ENCODE assay signal across 8 cellular contexts in genomic region chr9:127854169-127854833, GRCh38. TPM values are rescaled to one million over a fixed set of nuclear protein-coding genes. Genes with fewer than 3 reads are reported as not detected.
DNase-seq lines count a peak whose midpoint lies in the region; ATAC-seq, FAIRE-seq and TF ChIP-seq lines count a peak whose summit lies in the region.

Gene ENG (minus strand): TSS chr9:127854658. CDS start chr9:127854355, 303 bp downstream.

- CTCF ChIA-PET in HepG2 (lab: Yijun Ruan, JAX; ENCODE audit: low intra/inter-chr PET ratio, low total read pairs), result no interaction called here

- H2AFZ ChIP-seq in HepG2 (ENCODE audit: low read length) (no peak within 1 kb of the TSS), neural progenitor cell (replicated peaks) (no peak within 1 kb of the TSS)

- H3K4me3 Mint-ChIP-seq in neural progenitor cell, result no peak within 1 kb of the TSS

- TF ChIP-seq EP300 in HepG2 (IDR thresholded peaks at IDR 0.05; ENCODE audit: low read depth in 2 of 2, low read length in 2 of 2) (no peak), HepG2 (CRISPR knock-in tag; IDR thresholded peaks at IDR 0.05; ENCODE audit: borderline replicate concordance) (no peak)

- H3K27ac ChIP-seq in cingulate gyrus (ENCODE audit: low read depth, low read length) (peak within 1 kb of the TSS; percentile 54), HepG2 (ENCODE audit: extremely low read length, insufficient read depth, low read length) (no peak within 1 kb of the TSS), stomach smooth muscle (ENCODE audit: low read length) (peak within 1 kb of the TSS; percentile 53), neural progenitor cell (no peak within 1 kb of the TSS)

- H3K4me3 ChIP-seq in HepG2 (replicated peaks in 1 of 3; ENCODE audit: insufficient read depth in 1 of 3, low read depth in 2 of 3, low read length in 3 of 3) (peak within 1 kb of the TSS in 2 of 3 experiments; percentile 8 to 9; a peak in 2 of 6 replicates), stomach smooth muscle (ENCODE audit: low read length in 2 of 2) (peak within 1 kb of the TSS; percentile 60 to 76), neural progenitor cell (no peak within 1 kb of the TSS)

- H3K4me2 ChIP-seq in HepG2 (ENCODE audit: low read depth, low read length), result no peak within 1 kb of the TSS; the same call in 1 of the 2 replicates
- H3K4me2 ChIP-seq in neural progenitor cell, result no peak within 1 kb of the TSS

- DNase-seq in ELF-1 (ENCODE audit: low read depth, low spot score) (peak; percentile 75), RPMI7951 (ENCODE audit: low read depth) (peak; percentile 82), HepG2 (ENCODE audit: low spot score) (no peak), NCI-H128 (lab: John Stamatoyannopoulos, UW; ENCODE audit: unreplicated experiment) (no peak), neural progenitor cell (ENCODE audit: low spot score) (no peak)

- H3K27me3 ChIP-seq in HepG2 (ENCODE audit: control insufficient read depth in 1 of 2, insufficient read depth in 2 of 2, low read length in 2 of 2) (0 out of 5 replicates have a peak, but pooled peaks cover 0 to 1% of the 10 kb centered on the region in 2 experiments), stomach smooth muscle (ENCODE audit: control insufficient read depth in 1 of 2, insufficient read depth in 2 of 2, low read length in 2 of 2) (no peaks in the 10 kb centered on the region), neural progenitor cell (no peaks in the 10 kb centered on the region)

- POLR2A ChIA-PET in HepG2 (lab: Yijun Ruan, JAX), result no interaction called here

- H4K20me1 ChIP-seq in HepG2 (ENCODE audit: insufficient read depth, low read length) (no peaks in the 10 kb centered on the region), neural progenitor cell (ENCODE audit: low read depth) (no peaks in the 10 kb centered on the region)

- H3K9ac ChIP-seq in HepG2 (ENCODE audit: insufficient read depth, low read depth, low read length), result no peak within 1 kb of the TSS
- peak within 1 kb of the TSS; percentile 59 to 60 for H3K9ac ChIP-seq in stomach smooth muscle (ENCODE audit: low read length in 2 of 2)
- H3K9ac ChIP-seq in neural progenitor cell, result no peak within 1 kb of the TSS

- in situ Hi-C loops in HepG2 (cut with HindIII; ENCODE audit: extremely low pct_ligation_motif_present, low pct_unique_long_range_greater_than_20kb), result no loop called here

- TF ChIP-seq RAD21 in HepG2 (CRISPR knock-in tag; IDR thresholded peaks at IDR 0.05), result no peak

- H3K79me2 ChIP-seq in HepG2 (ENCODE audit: insufficient read depth, low read length) (no peaks in the 10 kb centered on the region), neural progenitor cell (ENCODE audit: low read depth) (no peaks in the 10 kb centered on the region)

- peaks cover 8% of the 10 kb centered on the region for H3K27me3 Mint-ChIP-seq in neural progenitor cell (ENCODE audit: insufficient read depth, low read depth)

- FAIRE-seq in HepG2 (lab: Jason Lieb, UNC), result no peak

- TF ChIP-seq CTCF in HepG2 (CRISPR knock-in tag; IDR thresholded peaks at IDR 0.05) (no peak), neural progenitor cell (IDR thresholded peaks at IDR 0.05) (no peak)

- no peaks in the 10 kb centered on the region for H3K36me3 Mint-ChIP-seq in neural progenitor cell

- peaks cover 70% of the 10 kb centered on the region for H3K4me1 ChIP-seq in HepG2 (ENCODE audit: insufficient read depth, low read length)
- H3K4me1 ChIP-seq in stomach smooth muscle (ENCODE audit: control insufficient read depth, insufficient read depth, low read length), result peaks cover 19% of the 10 kb centered on the region
- H3K4me1 ChIP-seq in neural progenitor cell, result no peaks in the 10 kb centered on the region

- peaks cover 9% of the 10 kb centered on the region for H3K4me1 Mint-ChIP-seq in neural progenitor cell

- no peak for TF ChIP-seq POLR2A in HepG2 (IDR thresholded peaks at IDR 0.05; ENCODE audit: insufficient read depth in 1 of 2, low read depth in 2 of 2, low read length in 2 of 2)

- peaks cover 3% of the 10 kb centered on the region for H3K9me3 Mint-ChIP-seq in neural progenitor cell

- 0 out of 2 replicates have a peak, but pooled peaks cover 3% of the 10 kb centered on the region for H3K9me3 ChIP-seq in HepG2 (ENCODE audit: low read length)
- peaks cover 0 to 7% of the 10 kb centered on the region in 2 donors for H3K9me3 ChIP-seq in stomach smooth muscle (ENCODE audit: control insufficient read depth in 2 of 2, low read length in 2 of 2)
- H3K9me3 ChIP-seq in neural progenitor cell (ENCODE audit: low read depth), result no peaks in the 10 kb centered on the region

- WGBS in HepG2 (ENCODE audit: low lambda C conversion rate), result 87% methylated on average over 18 of the region's 37 CpGs

- H3K27ac Mint-ChIP-seq in neural progenitor cell, result no peak within 1 kb of the TSS

- no peaks in the 10 kb centered on the region for H3F3A ChIP-seq in neural progenitor cell (ENCODE audit: low read depth)

- peak; percentile 38 for ATAC-seq in HepG2
- no peak for ATAC-seq in HG03378 (IDR thresholded peaks at IDR 0.05; ENCODE audit: unreplicated experiment)

- intact Hi-C loops in HepG2 (cut with micrococcal nuclease; ENCODE audit: unreplicated experiment), result no loop called here

- BruUV-seq in HepG2 (replicated peaks; lab: Mats Ljungman, UMichigan), result no TSS peak

- H3K36me3 ChIP-seq in HepG2 (replicated peaks in 1 of 2; ENCODE audit: control insufficient read depth in 1 of 2, insufficient read depth in 2 of 2, low read length in 2 of 2) (no peaks in the 10 kb centered on the region), stomach smooth muscle (ENCODE audit: control insufficient read depth in 2 of 2, insufficient read depth in 2 of 2, low read length in 2 of 2) (no peaks in the 10 kb centered on the region), neural progenitor cell (no peaks in the 10 kb centered on the region)

TF ChIP-seq in HepG2, 621 proteins besides CTCF, POLR2A, EP300 and RAD21 (continues in another document):
- no peak for TF ChIP-seq PHF21A (CRISPR knock-in tag; IDR thresholded peaks at IDR 0.05)
- peak; percentile 54 for TF ChIP-seq ZNF687 (CRISPR knock-in tag; IDR thresholded peaks at IDR 0.05)
- TF ChIP-seq SRY (CRISPR knock-in tag; IDR thresholded peaks at IDR 0.05), result no peak
- no peak for TF ChIP-seq ZNF550 (CRISPR knock-in tag; IDR thresholded peaks at IDR 0.05; ENCODE audit: borderline replicate concordance)
- TF ChIP-seq KDM3A (CRISPR knock-in tag; IDR thresholded peaks at IDR 0.05; ENCODE audit: low read depth), result no peak
- no peak for TF ChIP-seq ZBTB7B (CRISPR knock-in tag; IDR thresholded peaks at IDR 0.05)
- no peak for TF ChIP-seq ARID2 (CRISPR knock-in tag; IDR thresholded peaks at IDR 0.05; ENCODE audit: borderline replicate concordance)

RNA-seq across cellular contexts. Expression of gene ENG, which starts in this region (rescaled TPM):
- 32.1 and 34.8 TPM in 2 replicates for total RNA-seq in RPMI7951 (2014; rRNA removed; shearing (Covaris generic))
- total RNA-seq in HepG2 (2016; rRNA removed; fragmentation: Illumina TruSeq; extraction: Trizol) (0.02 TPM in 1 of 2 replicates, not detected in the other), neural progenitor cell (ENCODE audit: low replicate concordance) (0.19 TPM in 1 of 2 replicates, not detected in the other)
- not detected in 2 replicates for total RNA-seq in HepG2 (2016; cell fraction: cytosol; rRNA removed; fragmentation: Illumina TruSeq; extraction: Trizol; ENCODE audit: low read depth)
- total RNA-seq in HepG2 (2016; cell fraction: insoluble cytoplasmic fraction; rRNA removed; fragmentation: Illumina TruSeq; extraction: Trizol), result 0.07 and 0.17 TPM in 2 replicates
- 0.07 and 0.22 TPM in 2 replicates for total RNA-seq in HepG2 (2016; cell fraction: membrane; rRNA removed; fragmentation: Illumina TruSeq; extraction: Trizol)
- total RNA-seq in HepG2 (2016; cell fraction: nucleus; rRNA removed; fragmentation: Illumina TruSeq; extraction: Trizol), result 0.25 TPM in 1 of 2 replicates, not detected in the other
- 1.1 and 1.4 TPM in 2 replicates for polyA plus RNA-seq in HepG2 (2011; rRNA removed)
- polyA plus RNA-seq in HepG2 (2011; cell fraction: cytosol; rRNA removed), result 0.82 and 1.1 TPM in 2 replicates
- polyA plus RNA-seq in HepG2 (2011; cell fraction: nucleus; rRNA removed), result 2.1 and 2.3 TPM in 2 replicates
- 1.4 and 1.5 TPM in 2 replicates for polyA plus RNA-seq in HepG2 (2012)
- not detected in 2 replicates for polyA plus RNA-seq in HepG2 (2016; cell fraction: cytosol; fragmentation: Illumina TruSeq; extraction: Trizol; ENCODE audit: low read depth)
- polyA plus RNA-seq in HepG2 (2016; cell fraction: insoluble cytoplasmic fraction; fragmentation: Illumina TruSeq; extraction: Trizol; ENCODE audit: low read depth), result 0.08 TPM in 1 of 2 replicates, not detected in the other
- 0.06 and 0.13 TPM in 2 replicates for polyA plus RNA-seq in HepG2 (2016; cell fraction: membrane; fragmentation: Illumina TruSeq; extraction: Trizol; ENCODE audit: low read depth)
- 0.20 and 0.22 TPM in 2 replicates for polyA plus RNA-seq in HepG2 (2016; cell fraction: nucleus; fragmentation: Illumina TruSeq; extraction: Trizol; ENCODE audit: insufficient read depth, low read depth)
- 1.2 and 26.5 TPM in 2 replicates for polyA minus RNA-seq in HepG2 (2011; rRNA and poly(A)+ RNA removed; ENCODE audit: low replicate concordance)
- 0.30 and 0.62 TPM in 2 replicates for polyA minus RNA-seq in HepG2 (2011; cell fraction: cytosol; rRNA and poly(A)+ RNA removed)
- polyA minus RNA-seq in HepG2 (2011; cell fraction: nucleus; rRNA and poly(A)+ RNA removed), result 0.75 and 0.90 TPM in 2 replicates

Comparison
In these comparisons a context has a peak if more than half of its experiments do, and no peak if none do; other contexts are left out.
1. RNA of gene ENG (total RNA-seq): 32.1 to 34.8 TPM in RPMI7951; 0.02 to 0.25 TPM in HepG2 and 0.19 TPM in neural progenitor cell; every median in the first group is over 10 times any median in the second.
2. DNase-seq: peak in ELF-1 (single experiment) and RPMI7951 (single experiment); none in HepG2 (single experiment), NCI-H128 (single experiment) and neural progenitor cell (single experiment).
3. H3K27ac ChIP-seq: peak in cingulate gyrus (single experiment) and stomach smooth muscle (single experiment); none in HepG2 (single experiment) and neural progenitor cell (single experiment).
4. H3K9ac ChIP-seq: peak in stomach smooth muscle (2 of 2); none in HepG2 (single experiment) and neural progenitor cell (single experiment).